Comparison of ENCODE assay signal across 22 cellular contexts in genomic region chr12:777550-778047, GRCh38. TPM values are rescaled to one million over a fixed set of nuclear protein-coding genes. Genes with fewer than 3 reads are reported as not detected.
DNase-seq lines count a peak whose midpoint lies in the region; ATAC-seq and TF ChIP-seq lines count a peak whose summit lies in the region.
"Had no signal": no experiment of that assay in that cellular context is flagged by ENCODE, and none has a peak within 500 bp of the region (broad histone marks: within the 10 kb centered on the region; RNA-seq: fewer than 3 reads in every experiment).

No MANE protein-coding gene starts in this region.

- H3K27ac ChIP-seq in CD4-positive, CD25-positive, alpha-beta regulatory T cell (ENCODE audit: insufficient read depth, low read length, poor library complexity, severe bottlenecking) = peak overlapping the region; percentile 64
- H3K27ac ChIP-seq in CD8-positive, alpha-beta T cell (ENCODE audit: low read depth, low read length) = no peak overlapping the region
- H3K27ac ChIP-seq in PC-3 (ENCODE audit: low read length) = peak overlapping the region; percentile 64
- H3K27ac ChIP-seq: KMS-11, neutrophil, RWPE1, thoracic aorta, uterus had no signal

- peaks cover 81% of the 10 kb centered on the region for H3K4me1 ChIP-seq in CD4-positive, CD25-positive, alpha-beta regulatory T cell (ENCODE audit: control insufficient read depth, insufficient read depth, low read length, poor library complexity, severe bottlenecking)
- peaks cover 49% of the 10 kb centered on the region for H3K4me1 ChIP-seq in CD8-positive, alpha-beta T cell (ENCODE audit: insufficient read depth, low read length)
- H3K4me1 ChIP-seq in PC-3 (ENCODE audit: insufficient read depth, low read length) = peaks cover 41% of the 10 kb centered on the region

- H3K4me1 Mint-ChIP-seq in CD4-positive, CD25-positive, alpha-beta regulatory T cell = peaks cover 61 to 96% (median 82%) of the 10 kb centered on the region in 4 donors
- peaks cover 80% of the 10 kb centered on the region for H3K4me1 Mint-ChIP-seq in CD8-positive, alpha-beta T cell (ENCODE audit: low read depth)

- no peaks in the 10 kb centered on the region for H3K9me3 ChIP-seq in CD4-positive, CD25-positive, alpha-beta regulatory T cell (ENCODE audit: control insufficient read depth in 2 of 2, low read length in 2 of 2)
- no peaks in the 10 kb centered on the region for H3K9me3 ChIP-seq in CD8-positive, alpha-beta T cell (ENCODE audit: low read length)
- H3K9me3 ChIP-seq in PC-3 (ENCODE audit: low read length) = no peaks in the 10 kb centered on the region
- H3K9me3 ChIP-seq: HAP-1, neutrophil, thoracic aorta, uterus had no signal

- H4K20me1 ChIP-seq in PC-3 (ENCODE audit: low read length) = peaks cover 44% of the 10 kb centered on the region

- peak overlapping the region; percentile 53 to 88 (median 65) for H3K4me3 Mint-ChIP-seq in CD4-positive, CD25-positive, alpha-beta regulatory T cell
- H3K4me3 Mint-ChIP-seq in CD8-positive, alpha-beta T cell = peak overlapping the region; percentile 3
- H3K4me3 Mint-ChIP-seq: activated naive CD8-positive, alpha-beta T cell treated with anti-CD3 and anti-CD28 coated beads, Interleukin-2, amount 10 ng/mL, durations not matched to agents 7 days and 5 days; dendritic cell treated with granulocyte-macrophage colony-stimulating factor and Interleukin-4, amounts not matched to agents 40 ng/mL and 50 ng/mL, for 4 days; memory B cell; T-helper 1 cell treated with Interleukin-12 subunit alpha and Interleukin-12 subunit beta and Interleukin-4 antibody, amounts not matched to agents 30 μg/mL and 1 μg/mL, for 36 hours had no signal

- no peaks in the 10 kb centered on the region for H3K36me3 ChIP-seq in CD4-positive, CD25-positive, alpha-beta regulatory T cell (ENCODE audit: control insufficient read depth, insufficient read depth, low read length)
- no peaks in the 10 kb centered on the region for H3K36me3 ChIP-seq in CD8-positive, alpha-beta T cell (ENCODE audit: insufficient read depth, low read length)
- no peaks in the 10 kb centered on the region for H3K36me3 ChIP-seq in PC-3 (ENCODE audit: low read depth, low read length)
- H3K36me3 ChIP-seq: HAP-1, neutrophil, thoracic aorta, uterus had no signal

- no TSS peak for BruUV-seq in PC-3 (replicated peaks; lab: Mats Ljungman, UMichigan)

- H3K9me2 ChIP-seq in PC-3 (replicated peaks; ENCODE audit: low read length) = no peaks in the 10 kb centered on the region

- H3K9me3 Mint-ChIP-seq in CD4-positive, CD25-positive, alpha-beta regulatory T cell = no peaks in the 10 kb centered on the region
- no peaks in the 10 kb centered on the region for H3K9me3 Mint-ChIP-seq in CD8-positive, alpha-beta T cell
- H3K9me3 Mint-ChIP-seq: activated naive CD8-positive, alpha-beta T cell treated with anti-CD3 and anti-CD28 coated beads, Interleukin-2, amount 10 ng/mL, durations not matched to agents 7 days and 5 days; dendritic cell treated with granulocyte-macrophage colony-stimulating factor and Interleukin-4, amounts not matched to agents 40 ng/mL and 50 ng/mL, for 4 days; T-helper 1 cell treated with Interleukin-12 subunit alpha and Interleukin-12 subunit beta and Interleukin-4 antibody, amounts not matched to agents 30 μg/mL and 1 μg/mL, for 36 hours had no signal

- ATAC-seq in CD4-positive, CD25-positive, alpha-beta regulatory T cell (ENCODE audit: low read depth in 2 of 2) = no peak
- no peak for ATAC-seq in CD8-positive, alpha-beta T cell
- ATAC-seq in PC-3 = peak; percentile 64
- ATAC-seq: stimulated activated naive CD8-positive, alpha-beta T cell treated with anti-CD3 and anti-CD28 coated beads, Interleukin-15, Interleukin-2, amounts not matched to agents 100 U/mL and 50 U/mL, for 24 hours had no signal

- POLR2A ChIA-PET in CD8-positive, alpha-beta T cell (lab: Charles Lee) = interaction anchor here (0.5 to 4.6 kb wide), 3 partner anchors 10 to 130 kb away, joined by 3 to 31 read pairs (median 3); partner anchors contain the start of gene WNK1
- POLR2A ChIA-PET in PC-3 (lab: Charles Lee; ENCODE audit: unreplicated experiment) = interaction anchor here (0.6 kb wide), 1 partner anchor 405 kb away, joined by 3 read pairs; no protein-coding TSS in a partner anchor

- peak overlapping the region; percentile 59 for H3K4me3 ChIP-seq in CD4-positive, CD25-positive, alpha-beta regulatory T cell (ENCODE audit: low read depth, low read length)
- H3K4me3 ChIP-seq in CD8-positive, alpha-beta T cell (ENCODE audit: low read depth, low read length) = no peak overlapping the region
- H3K4me3 ChIP-seq in PC-3 (ENCODE audit: low read length) = no peak overlapping the region
- H3K4me3 ChIP-seq: HAP-1, thoracic aorta, uterus had no signal

- TF ChIP-seq CTCF in CD8-positive, alpha-beta T cell (IDR thresholded peaks at IDR 0.05) = no peak
- TF ChIP-seq CTCF in PC-3 (conservative IDR thresholded peaks at IDR 0.05; ENCODE audit: low read depth, low read length) = no peak
- TF ChIP-seq CTCF in GM20000 (IDR thresholded peaks at IDR 0.05; ENCODE audit: extremely low read depth, missing control alignments) = no peak

- no peaks in the 10 kb centered on the region for H3K27me3 ChIP-seq in CD4-positive, CD25-positive, alpha-beta regulatory T cell (ENCODE audit: control insufficient read depth, insufficient read depth, low read length)
- no peaks in the 10 kb centered on the region for H3K27me3 ChIP-seq in CD8-positive, alpha-beta T cell (ENCODE audit: insufficient read depth, low read length)
- H3K27me3 ChIP-seq in PC-3 (ENCODE audit: low read length) = no peaks in the 10 kb centered on the region
- H3K27me3 ChIP-seq: neutrophil, uterus had no signal

- no peak for DNase-seq in CD4-positive, CD25-positive, alpha-beta regulatory T cell
- no peak for DNase-seq in CD8-positive, alpha-beta T cell
- peak; percentile 58 for DNase-seq in PC-3
- DNase-seq in kidney tubule cell (ENCODE audit: low spot score) = peak; percentile 0
- DNase-seq in activated CD4-positive, alpha-beta T cell treated with anti-CD3 and anti-CD28 coated beads, Interleukin-2, amount 50 U/mL, for 4 hours = no peak
- DNase-seq in GM20000 (ENCODE audit: low spot score) = no peak
- no peak for DNase-seq in NCI-H2227 treated with DMSO at 0.1 percent for 48 hours (lab: John Stamatoyannopoulos, UW)
- DNase-seq: activated naive CD8-positive, alpha-beta T cell treated with anti-CD3 and anti-CD28 coated beads, Interleukin-2, amount 10 ng/mL, durations not matched to agents 7 days and 5 days; DMS 273 treated with DMSO at 0.1 percent for 48 hours; NCI-H1417; NCI-H2081 treated with DMSO at 0.1 percent for 48 hours; NCI-H774; stimulated activated naive CD8-positive, alpha-beta T cell treated with anti-CD3 and anti-CD28 coated beads, Interleukin-15, Interleukin-2, amounts not matched to agents 100 U/mL and 50 U/mL, for 24 hours; uterus had no signal

- no peaks in the 10 kb centered on the region for H3K27me3 Mint-ChIP-seq in CD4-positive, CD25-positive, alpha-beta regulatory T cell
- H3K27me3 Mint-ChIP-seq in CD8-positive, alpha-beta T cell (ENCODE audit: low read depth) = no peaks in the 10 kb centered on the region
- H3K27me3 Mint-ChIP-seq: activated naive CD8-positive, alpha-beta T cell treated with anti-CD3 and anti-CD28 coated beads, Interleukin-2, amount 10 ng/mL, durations not matched to agents 7 days and 5 days; dendritic cell treated with granulocyte-macrophage colony-stimulating factor and Interleukin-4, amounts not matched to agents 40 ng/mL and 50 ng/mL, for 4 days; memory B cell had no signal

- H3K27ac Mint-ChIP-seq in CD4-positive, CD25-positive, alpha-beta regulatory T cell = peak overlapping the region; percentile 38 to 87 (median 57)
- peak overlapping the region; percentile 68 for H3K27ac Mint-ChIP-seq in CD8-positive, alpha-beta T cell
- H3K27ac Mint-ChIP-seq: activated naive CD8-positive, alpha-beta T cell treated with anti-CD3 and anti-CD28 coated beads, Interleukin-2, amount 10 ng/mL, durations not matched to agents 7 days and 5 days; T-helper 1 cell treated with Interleukin-12 subunit alpha and Interleukin-12 subunit beta and Interleukin-4 antibody, amounts not matched to agents 30 μg/mL and 1 μg/mL, for 36 hours had no signal

- intact Hi-C loops in CD8-positive, alpha-beta T cell (cut with DNase I, micrococcal nuclease) = loop anchor here (2.0 to 5.0 kb wide), 2 partner anchors 23 to 35 kb away; no protein-coding TSS in a partner anchor
- intact Hi-C loops in PC-3 (cut with micrococcal nuclease) = loop anchor here (2.0 kb wide), 1 partner anchor 23 kb away; no protein-coding TSS in a partner anchor

- peaks cover 7% of the 10 kb centered on the region for H3K36me3 Mint-ChIP-seq in CD4-positive, CD25-positive, alpha-beta regulatory T cell
- peaks cover 9% of the 10 kb centered on the region for H3K36me3 Mint-ChIP-seq in CD8-positive, alpha-beta T cell

- H3K4me2 ChIP-seq in PC-3 (ENCODE audit: low read length) = peak overlapping the region; percentile 71
- H3K4me2 ChIP-seq: KMS-11 had no signal

- no peaks in the 10 kb centered on the region for H3F3A ChIP-seq in PC-3 (ENCODE audit: low read length, unreplicated experiment)

- H2AFZ ChIP-seq in PC-3 (ENCODE audit: low read length) = no peak overlapping the region

- H3K9ac ChIP-seq in PC-3 (ENCODE audit: low read length) = no peak overlapping the region; the same call in 1 of the 2 replicates
- H3K9ac ChIP-seq: KMS-11 had no signal

- H3K79me2 ChIP-seq in PC-3 (ENCODE audit: low read length) = peaks cover 100% of the 10 kb centered on the region

- CTCF ChIA-PET in CD8-positive, alpha-beta T cell (lab: Charles Lee) = interaction anchor here (0.8 to 2.8 kb wide), 10 partner anchors 9 to 163 kb away, joined by 3 to 11 read pairs (median 4); no protein-coding TSS in a partner anchor
- CTCF ChIA-PET in PC-3 (lab: Charles Lee) = interaction anchor here (0.7 to 1.3 kb wide), 4 partner anchors 19 to 214 kb away, joined by 3 to 5 read pairs (median 4); no protein-coding TSS in a partner anchor

RNA-seq across cellular contexts. Expression of gene WNK1, which starts 25.2 kb away (rescaled TPM):
- 360 TPM for total RNA-seq in CD4-positive, CD25-positive, alpha-beta regulatory T cell
- polyA plus RNA-seq in CD4-positive, CD25-positive, alpha-beta regulatory T cell = 10 to 100 TPM; 22.1 to 34.6 (median 28.1) TPM
- total RNA-seq in CD8-positive, alpha-beta T cell = 100 to 1,000 TPM; 142 to 157 TPM
- total RNA-seq in PC-3 (2014; rRNA removed) = 44.5 and 69.3 TPM in 2 replicates

Comparison
In these comparisons a context has a peak if more than half of its experiments do, and no peak if none do; other contexts are left out.
1. DNase-seq: peak in PC-3 (single experiment) and kidney tubule cell (single experiment); none in CD4-positive, CD25-positive, alpha-beta regulatory T cell (0 of 3), CD8-positive, alpha-beta T cell (0 of 7), activated CD4-positive, alpha-beta T cell treated with anti-CD3 and anti-CD28 coated beads, Interleukin-2, amount 50 U/mL, for 4 hours (0 of 2), GM20000 (single experiment) and NCI-H2227 treated with DMSO at 0.1 percent for 48 hours (single experiment).